20 cellular contexts compared by ENCODE assay signal in genomic region chr1:165501351-165501974, GRCh38. TPM values are rescaled to one million over a fixed set of nuclear protein-coding genes. Genes with fewer than 3 reads are reported as not detected.
DNase-seq lines count a peak whose midpoint lies in the region; ATAC-seq, FAIRE-seq and TF ChIP-seq lines count a peak whose summit lies in the region.
"Had no signal": no experiment of that assay in that cellular context is flagged by ENCODE, and none has a peak within 500 bp of the region (broad histone marks: within the 10 kb centered on the region; RNA-seq: fewer than 3 reads in every experiment).

No MANE protein-coding gene starts in this region.

- DNase-seq in Daoy (ENCODE audit: low read depth) (peak; percentile 37), MG63 (peak; percentile 39), esophagus muscularis mucosa (ENCODE audit: extremely low spot score) (peak; percentile 91), kidney tubule cell (ENCODE audit: low spot score) (peak; percentile 12), RCC 7860 (ENCODE audit: low spot score) (no peak), GF-D8 (lab: John Stamatoyannopoulos, UW) (no peak), osteoblast (ENCODE audit: insufficient read length, low spot score, missing footprints) (no peak)
- DNase-seq: BE2C, H7, KBM-7, NCI-H1092 treated with DMSO at 0.1 percent for 48 hours, NCI-H1436 treated with DMSO at 0.1 percent for 48 hours, NCI-H1930, NCI-H226, NCI-H524, NCI-H82, OCI-M1, SHP77 had no signal

- no peaks in the 10 kb centered on the region for H3K27me3 ChIP-seq in MG63
- peaks cover 0 to 9% (median 0%) of the 10 kb centered on the region in 4 donors for H3K27me3 ChIP-seq in esophagus muscularis mucosa
- H3K27me3 ChIP-seq in osteoblast (ENCODE audit: insufficient read depth, low read length): no peaks in the 10 kb centered on the region

- H3K4me2 ChIP-seq in osteoblast (ENCODE audit: insufficient read depth, low read length): no peak overlapping the region

- no peak for FAIRE-seq in RCC 7860 (lab: Jason Lieb, UNC)

- TF ChIP-seq CTCF in esophagus muscularis mucosa (IDR thresholded peaks at IDR 0.05) (no peak), osteoblast (IDR thresholded peaks at IDR 0.05; ENCODE audit: extremely low read depth, low read depth, low read length) (no peak)

- H3K36me3 ChIP-seq in MG63 (no peaks in the 10 kb centered on the region), esophagus muscularis mucosa (no peaks in the 10 kb centered on the region), osteoblast (ENCODE audit: insufficient read depth, low read length) (no peaks in the 10 kb centered on the region)
- H3K36me3 ChIP-seq: BE2C had no signal

- WGBS in esophagus muscularis mucosa: 69% methylated on average over 7 of the region's 7 CpGs

- no peaks in the 10 kb centered on the region for H4K20me1 ChIP-seq in osteoblast (ENCODE audit: insufficient read depth, low read length)

- no peaks in the 10 kb centered on the region for H3K9me3 ChIP-seq in MG63
- no peaks in the 10 kb centered on the region for H3K9me3 ChIP-seq in esophagus muscularis mucosa
- H3K9me3 ChIP-seq in osteoblast (ENCODE audit: low read depth, low read length): no peaks in the 10 kb centered on the region
- H3K9me3 ChIP-seq: BE2C had no signal

- H3K4me3 ChIP-seq in MG63 (no peak overlapping the region), esophagus muscularis mucosa (no peak overlapping the region), osteoblast (ENCODE audit: insufficient read depth, low read length) (no peak overlapping the region)

- no peak for TF ChIP-seq POLR2A in esophagus muscularis mucosa (IDR thresholded peaks at IDR 0.05; ENCODE audit: low read depth)

- no peaks in the 10 kb centered on the region for H3K79me2 ChIP-seq in osteoblast (ENCODE audit: insufficient read depth, low read length)

- H3K27ac ChIP-seq in esophagus muscularis mucosa (replicated peaks in 1 of 4) (no peak overlapping the region), osteoblast (ENCODE audit: low read depth, low read length) (no peak overlapping the region)

- H2AFZ ChIP-seq in osteoblast (ENCODE audit: low read length): no peak overlapping the region

- no peak for TF ChIP-seq EP300 in esophagus muscularis mucosa (IDR thresholded peaks at IDR 0.05)

- no peak for ATAC-seq in GM18861 (IDR thresholded peaks at IDR 0.05; ENCODE audit: unreplicated experiment)

- H3K4me1 ChIP-seq in esophagus muscularis mucosa: no peaks in the 10 kb centered on the region
- H3K4me1 ChIP-seq in osteoblast (ENCODE audit: insufficient read depth, low read length): no peaks in the 10 kb centered on the region
- H3K4me1 ChIP-seq: BE2C had no signal

- intact Hi-C loops in esophagus muscularis mucosa (cut with DNase I): no loop called here

RNA-seq across cellular contexts. Expression of gene LRRC52, which starts 42.3 kb away (rescaled TPM):
- not detected in 2 replicates for total RNA-seq in Daoy (2014; rRNA removed; shearing (Covaris generic))
- not detected in 2 replicates for total RNA-seq in MG63 (2014; rRNA removed; shearing (Covaris generic); ENCODE audit: low replicate concordance)
- total RNA-seq in esophagus muscularis mucosa (under 1 TPM in 1 of 4 donors, not detected in 3; 0.17 TPM), osteoblast (not detected in 2 replicates)
- total RNA-seq: A673, H7 had no signal

RNA-seq across cellular contexts. Expression of gene RXRG, which starts 56.5 kb away (rescaled TPM):
- total RNA-seq in Daoy (2014; rRNA removed; shearing (Covaris generic)): 0.17 and 1.7 TPM in 2 replicates
- 0.47 TPM in 1 of 2 replicates, not detected in the other for total RNA-seq in MG63 (2014; rRNA removed; shearing (Covaris generic); ENCODE audit: low replicate concordance)
- total RNA-seq in esophagus muscularis mucosa: 1 to 10 TPM; 1.7 to 3.9 (median 2.5) TPM
- not detected in 2 replicates for total RNA-seq in osteoblast
- total RNA-seq: A673 had no signal

Comparison
In these comparisons a context has a peak if more than half of its experiments do, and no peak if none do; other contexts are left out.
1. DNase-seq: peak in Daoy (single experiment), MG63 (single experiment), esophagus muscularis mucosa (single experiment) and kidney tubule cell (single experiment); none in RCC 7860 (single experiment), GF-D8 (single experiment) and osteoblast (single experiment).